In genomic region chr13:31162151-31163008, GRCh38 we compare ENCODE assay signal across 8 cellular contexts. TPM values are rescaled to one million over a fixed set of nuclear protein-coding genes. Genes with fewer than 3 reads are reported as not detected.
DNase-seq lines count a peak whose midpoint lies in the region; ATAC-seq, FAIRE-seq and TF ChIP-seq lines count a peak whose summit lies in the region.

No MANE protein-coding gene starts in this region.

- peak overlapping the region; percentile 80 for H3K27ac ChIP-seq in cardiac muscle cell
- peak overlapping the region; percentile 77 to 100 (median 94) for H3K27ac ChIP-seq in pancreas
- peak overlapping the region; percentile 79 to 100 (median 96) for H3K27ac ChIP-seq in tibial nerve

- peak; percentile 83 for ATAC-seq in HG02678 (IDR thresholded peaks at IDR 0.05; ENCODE audit: unreplicated experiment)
- ATAC-seq in activated naive CD8-positive, alpha-beta T cell treated with anti-CD3 and anti-CD28 coated beads, Interleukin-2, amount 50 U/mL, for 24 hours = peak; percentile 95
- ATAC-seq in pancreas = peak; percentile 89 to 95 (median 94)

- TF ChIP-seq CTCF in GM12865 (IDR thresholded peaks at IDR 0.05; ENCODE audit: insufficient read depth, low read depth, low read length, missing control alignments) (no peak), cardiac muscle cell (IDR thresholded peaks at IDR 0.05; ENCODE audit: low read depth, low read length) (no peak), pancreas (IDR thresholded peaks at IDR 0.05) (no peak), tibial nerve (IDR thresholded peaks at IDR 0.05) (no peak)

- H3K27me3 ChIP-seq in cardiac muscle cell = no peaks in the 10 kb centered on the region
- no peaks in the 10 kb centered on the region for H3K27me3 ChIP-seq in pancreas
- H3K27me3 ChIP-seq in tibial nerve = no peaks in the 10 kb centered on the region

- TF ChIP-seq POLR2A in tibial nerve (IDR thresholded peaks at IDR 0.05) = peak; percentile 72 to 73

- H3K9me3 ChIP-seq in cardiac muscle cell (ENCODE audit: low read depth) (no peaks in the 10 kb centered on the region), pancreas (no peaks in the 10 kb centered on the region), tibial nerve (no peaks in the 10 kb centered on the region)

- H3K4me1 ChIP-seq in cardiac muscle cell (ENCODE audit: low read depth) (peaks cover 13% of the 10 kb centered on the region), pancreas (peaks cover 0 to 14% (median 8%) of the 10 kb centered on the region in 3 donors), tibial nerve (peaks cover 0 to 27% (median 10%) of the 10 kb centered on the region in 4 donors)

- H3K36me3 Mint-ChIP-seq in activated naive CD8-positive, alpha-beta T cell treated with anti-CD3 and anti-CD28 coated beads, Interleukin-2, amount 50 U/mL, for 24 hours (ENCODE audit: low read depth) = peaks cover 38% of the 10 kb centered on the region

- TF ChIP-seq EP300 in tibial nerve (IDR thresholded peaks at IDR 0.05) = peak in 1 of 2 donors; percentile 10

- DNase-seq in GM12865 (ENCODE audit: low read depth) (peak; percentile 98), NCI-H1105 treated with DMSO at 0.1 percent for 48 hours (lab: John Stamatoyannopoulos, UW) (peak; percentile 94), SKM-1 treated with dmso at 0.1 percent for 144 hours (lab: John Stamatoyannopoulos, UW; ENCODE audit: unreplicated experiment) (peak; percentile 93), cardiac muscle cell (ENCODE audit: low read depth in 1 of 2, low spot score in 1 of 2) (peak; percentile 95 to 99), pancreas (peak; percentile 88 to 98 (median 96)), tibial nerve (ENCODE audit: low spot score in 2 of 2) (peak; percentile 91 to 95)
- DNase-seq in activated naive CD8-positive, alpha-beta T cell treated with anti-CD3 and anti-CD28 coated beads, Interleukin-2, amount 50 U/mL, for 24 hours = peak; percentile 91

- intact Hi-C loops in pancreas (cut with DNase I) = no loop called here

- WGBS in pancreas, 2 donors = 0 to 1% methylated on average over 34 of the region's 34 CpGs
- 1% methylated on average over 33 to 34 of the region's 34 CpGs for WGBS in tibial nerve, 2 donors

- H3K36me3 ChIP-seq in cardiac muscle cell (no peaks in the 10 kb centered on the region), pancreas (peaks cover 0 to 3% (median 0%) of the 10 kb centered on the region in 3 donors), tibial nerve (peaks cover 0 to under 1% (median 0%) of the 10 kb centered on the region in 3 donors)

- peaks cover 48% of the 10 kb centered on the region for H3K4me1 Mint-ChIP-seq in activated naive CD8-positive, alpha-beta T cell treated with anti-CD3 and anti-CD28 coated beads, Interleukin-2, amount 50 U/mL, for 24 hours

- no peaks in the 10 kb centered on the region for H3K27me3 Mint-ChIP-seq in activated naive CD8-positive, alpha-beta T cell treated with anti-CD3 and anti-CD28 coated beads, Interleukin-2, amount 50 U/mL, for 24 hours

- no peak for FAIRE-seq in pancreas (lab: Jason Lieb, UNC)

- no peaks in the 10 kb centered on the region for H3K9me3 Mint-ChIP-seq in activated naive CD8-positive, alpha-beta T cell treated with anti-CD3 and anti-CD28 coated beads, Interleukin-2, amount 50 U/mL, for 24 hours

- H3K27ac Mint-ChIP-seq in activated naive CD8-positive, alpha-beta T cell treated with anti-CD3 and anti-CD28 coated beads, Interleukin-2, amount 50 U/mL, for 24 hours = peak overlapping the region; percentile 93

- peak overlapping the region; percentile 97 for H3K4me3 Mint-ChIP-seq in activated naive CD8-positive, alpha-beta T cell treated with anti-CD3 and anti-CD28 coated beads, Interleukin-2, amount 50 U/mL, for 24 hours

- H3K4me3 ChIP-seq in GM12865 (ENCODE audit: low read depth, low read length) = peak overlapping the region; percentile 79
- H3K4me3 ChIP-seq in cardiac muscle cell = peak overlapping the region; percentile 72
- peak overlapping the region; percentile 62 to 95 (median 68) for H3K4me3 ChIP-seq in pancreas
- peak overlapping the region; percentile 89 to 98 (median 92) for H3K4me3 ChIP-seq in tibial nerve

RNA-seq across cellular contexts. Expression of gene HSPH1, which starts 0.7 kb away (rescaled TPM):
- total RNA-seq in cardiac muscle cell = 25.8 and 31.3 TPM in 2 replicates
- 42.2 and 50.8 TPM in 2 replicates for polyA plus RNA-seq in cardiac muscle cell
- total RNA-seq in pancreas = 10 to 100 TPM; 11.1 to 37.0 (median 19.4) TPM
- polyA plus RNA-seq in pancreas = 10 to 100 TPM; 21.5 to 31.5 TPM
- 10 to 100 TPM; 26.2 to 41.7 (median 30.0) TPM for total RNA-seq in tibial nerve

RNA-seq across cellular contexts. Expression of gene B3GLCT, which starts 37.4 kb away (rescaled TPM):
- total RNA-seq in cardiac muscle cell = 5.8 and 6.2 TPM in 2 replicates
- polyA plus RNA-seq in cardiac muscle cell = 4.5 and 9.5 TPM in 2 replicates
- 1 to 10 TPM; 1.6 to 3.4 (median 2.1) TPM for total RNA-seq in pancreas
- polyA plus RNA-seq in pancreas = 1 to 10 TPM; 1.5 to 1.9 TPM
- total RNA-seq in tibial nerve = 10 to 100 TPM in 1 of 4 donors, 1 to 10 TPM in 3; 5.4 to 14.1 (median 6.6) TPM

Comparison
In these comparisons a context has a peak if more than half of its experiments do, and no peak if none do; other contexts are left out.
1. Peak in every context shown above with its lines: DNase-seq, ATAC-seq, H3K4me3 ChIP-seq and H3K27ac ChIP-seq.